1 cellular context compared by ENCODE assay signal in the genomic region with DNA sequence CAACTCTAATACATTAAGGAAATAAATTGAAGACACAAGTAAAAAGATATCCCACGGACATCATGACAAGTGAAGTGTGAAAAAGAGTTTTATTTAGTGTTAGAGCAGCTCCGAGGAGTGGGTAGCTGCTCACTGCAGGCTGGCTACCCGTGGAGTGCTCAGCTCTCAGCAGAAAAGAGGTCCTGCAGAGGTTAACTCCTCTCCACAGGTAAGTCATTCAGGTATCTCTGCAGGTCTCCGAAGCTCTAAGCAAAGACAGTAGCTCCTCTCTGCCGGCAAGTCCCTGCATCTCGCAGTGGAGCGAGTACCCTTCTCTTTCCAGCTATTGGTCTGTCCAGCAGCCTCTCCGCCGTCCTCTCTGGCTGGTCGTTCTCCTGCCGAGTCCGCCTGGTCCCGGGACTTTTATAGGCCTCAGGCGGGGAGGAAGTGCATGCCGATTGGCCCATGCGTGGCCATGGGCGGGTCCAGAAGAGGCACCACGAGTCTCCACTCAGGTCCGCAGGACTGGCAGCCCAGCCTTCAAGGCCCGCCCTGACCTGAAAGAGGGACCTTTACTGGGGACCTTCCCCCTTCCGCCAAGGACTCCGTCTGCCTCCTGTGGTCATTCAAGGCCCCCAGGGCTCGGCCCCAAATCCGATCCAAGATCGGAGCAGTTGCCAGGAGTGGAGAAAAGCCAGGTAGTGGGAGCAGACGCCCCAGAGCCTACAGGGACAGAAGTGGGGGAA.
TF ChIP-seq lines count a peak whose summit lies in the region.

No MANE protein-coding gene starts in this region.

TF ChIP-seq in A549, 52 proteins besides CTCF, POLR2A, EP300 and RAD21 (continued from another document):
- TF ChIP-seq, protein P1, sequence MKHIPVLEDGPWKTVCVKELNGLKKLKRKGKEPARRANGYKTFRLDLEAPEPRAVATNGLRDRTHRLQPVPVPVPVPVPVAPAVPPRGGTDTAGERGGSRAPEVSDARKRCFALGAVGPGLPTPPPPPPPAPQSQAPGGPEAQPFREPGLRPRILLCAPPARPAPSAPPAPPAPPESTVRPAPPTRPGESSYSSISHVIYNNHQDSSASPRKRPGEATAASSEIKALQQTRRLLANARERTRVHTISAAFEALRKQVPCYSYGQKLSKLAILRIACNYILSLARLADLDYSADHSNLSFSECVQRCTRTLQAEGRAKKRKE (CRISPR knock-in tag; IDR thresholded peaks at IDR 0.05; ENCODE audit: low read depth), result no peak
- no peak for TF ChIP-seq JUN (IDR thresholded peaks at IDR 0.05)
